ENCODE assay signal across 17 cellular contexts in genomic region chr2:160515120-160515519, GRCh38. TPM values are rescaled to one million over a fixed set of nuclear protein-coding genes. Genes with fewer than 3 reads are reported as not detected.
A peak's percentile ranks its signal among the peaks of the same experiment; 100 is the strongest.
DNase-seq lines count a peak whose midpoint lies in the region; ATAC-seq, FAIRE-seq and TF ChIP-seq lines count a peak whose summit lies in the region.
"Had no signal": no experiment of that assay in that cellular context is flagged by ENCODE, and none has a peak within 500 bp of the region (broad histone marks: within the 10 kb centered on the region; RNA-seq: fewer than 3 reads in every experiment).

No MANE protein-coding gene starts in this region.

- no peak for FAIRE-seq in GM12891 (lab: Jason Lieb, UNC)
- FAIRE-seq: HepG2, HTR-8/SVneo had no signal

- peaks cover 4% of the 10 kb centered on the region; the same call in 1 of the 2 replicates for H3K9me2 ChIP-seq in GM23338 (ENCODE audit: insufficient read depth)
- H3K9me2 ChIP-seq in PC-3 (replicated peaks; ENCODE audit: low read length) = no peaks in the 10 kb centered on the region

- intact Hi-C loops in PC-3 (cut with micrococcal nuclease) = no loop called here

- no TSS peak for BruUV-seq in PC-3 (replicated peaks; lab: Mats Ljungman, UMichigan)

- H3K4me1 Mint-ChIP-seq in activated T-cell treated with anti-CD3 and anti-CD28 coated beads, Interleukin-2, amount 50 U/mL, for 72 hours (ENCODE audit: low read depth) = peaks cover 46% of the 10 kb centered on the region
- H3K4me1 Mint-ChIP-seq in GM23338 (peaks cover 17% of the 10 kb centered on the region), endodermal cell (peaks cover 28% of the 10 kb centered on the region)

- H3K27ac Mint-ChIP-seq in activated T-cell treated with anti-CD3 and anti-CD28 coated beads, Interleukin-2, amount 50 U/mL, for 72 hours = no peak overlapping the region
- no peak overlapping the region; the same call in 1 of the 2 replicates for H3K27ac Mint-ChIP-seq in GM23338
- peak overlapping the region; percentile 3 for H3K27ac Mint-ChIP-seq in endodermal cell

- H3K9me3 Mint-ChIP-seq in activated T-cell treated with anti-CD3 and anti-CD28 coated beads, Interleukin-2, amount 50 U/mL, for 72 hours = peaks cover 0 to 1% of the 10 kb centered on the region in 2 donors
- no peaks in the 10 kb centered on the region for H3K9me3 Mint-ChIP-seq in GM23338
- H3K9me3 Mint-ChIP-seq in endodermal cell = no peaks in the 10 kb centered on the region

- H3K4me3 Mint-ChIP-seq in activated T-cell treated with anti-CD3 and anti-CD28 coated beads, Interleukin-2, amount 50 U/mL, for 72 hours = peak overlapping the region; percentile 15 to 17
- H3K4me3 Mint-ChIP-seq in GM23338 = no peak overlapping the region
- H3K4me3 Mint-ChIP-seq in endodermal cell = no peak overlapping the region

- H3K27ac ChIP-seq in GM23338 (ENCODE audit: low read depth) (no peak overlapping the region), PC-3 (ENCODE audit: low read length) (no peak overlapping the region), endodermal cell (ENCODE audit: low read depth, low read length) (no peak overlapping the region)
- H3K27ac ChIP-seq: BLaER1 treated with 17β-estradiol and CSF1 and Interleukin-3, amounts not matched to agents 10 nM and 100 nM had no signal

- H3K79me2 ChIP-seq in GM23338 (replicated peaks; ENCODE audit: insufficient read depth) = no peaks in the 10 kb centered on the region
- no peaks in the 10 kb centered on the region for H3K79me2 ChIP-seq in PC-3 (ENCODE audit: low read length)

- no peaks in the 10 kb centered on the region for H3F3A ChIP-seq in GM23338 (replicated peaks; ENCODE audit: low read depth)
- no peaks in the 10 kb centered on the region for H3F3A ChIP-seq in PC-3 (ENCODE audit: low read length, unreplicated experiment)

- DNase-seq in activated T-cell treated with anti-CD3 and anti-CD28 coated beads, Interleukin-2, amount 50 U/mL, for 72 hours = no peak
- DNase-seq in activated T-cell treated with anti-CD3 and anti-CD28 coated beads for 4 hours (no peak), GM23338 (ENCODE audit: low spot score) (no peak), PC-3 (no peak), endodermal cell (peak; percentile 66), GM12891 (ENCODE audit: insufficient read length, low spot score) (no peak), NCI-H1694 treated with DMSO at 0.1 percent for 48 hours (lab: John Stamatoyannopoulos, UW) (no peak)
- DNase-seq: ACHN; CD4-positive, CD25-positive, alpha-beta regulatory T cell; DMS53; GF-D8; GOT3 had no signal

- WGBS in endodermal cell (ENCODE audit: insufficient coverage in 1 of 2, insufficient read length in 1 of 2), 2 experiments = 76 to 82% methylated on average over 1 of the region's 1 CpG

- H3K4me2 ChIP-seq in GM23338 (peak overlapping the region; percentile 17; the same call in 1 of the 2 replicates), PC-3 (ENCODE audit: low read length) (no peak overlapping the region)
- H3K4me2 ChIP-seq: BLaER1 treated with 17β-estradiol and CSF1 and Interleukin-3, amounts not matched to agents 10 nM and 100 nM had no signal

- H3K4me3 ChIP-seq in GM23338 (no peak overlapping the region), PC-3 (ENCODE audit: low read length) (no peak overlapping the region), endodermal cell (ENCODE audit: low read length) (no peak overlapping the region)
- H3K4me3 ChIP-seq: BLaER1 treated with 17β-estradiol and CSF1 and Interleukin-3, amounts not matched to agents 10 nM and 100 nM; HAP-1 had no signal

- H3K9me3 ChIP-seq in PC-3 (ENCODE audit: low read length) (no peaks in the 10 kb centered on the region), endodermal cell (ENCODE audit: control insufficient read depth, low read length) (no peaks in the 10 kb centered on the region)
- H3K9me3 ChIP-seq: BLaER1 treated with 17β-estradiol and CSF1 and Interleukin-3, amounts not matched to agents 10 nM and 100 nM; HAP-1 had no signal

- TF ChIP-seq CTCF in GM23338 (conservative IDR thresholded peaks at IDR 0.05; ENCODE audit: low read depth in 2 of 2) = no peak
- no peak for TF ChIP-seq CTCF in PC-3 (conservative IDR thresholded peaks at IDR 0.05; ENCODE audit: low read depth, low read length)
- no peak for TF ChIP-seq CTCF in endodermal cell (conservative IDR thresholded peaks at IDR 0.05)

- H2AFZ ChIP-seq in GM23338 = peak overlapping the region; percentile 91
- H2AFZ ChIP-seq in PC-3 (ENCODE audit: low read length) = peak overlapping the region; percentile 32; the same call in 1 of the 2 replicates

- CTCF ChIA-PET in PC-3 (lab: Charles Lee) = no interaction called here

- H4K20me1 ChIP-seq in GM23338 (replicated peaks; ENCODE audit: insufficient read depth) (no peaks in the 10 kb centered on the region), PC-3 (ENCODE audit: low read length) (no peaks in the 10 kb centered on the region)
- H4K20me1 ChIP-seq: BLaER1 treated with 17β-estradiol and CSF1 and Interleukin-3, amounts not matched to agents 10 nM and 100 nM had no signal

- H3K9ac ChIP-seq in PC-3 (ENCODE audit: low read length) (no peak overlapping the region), endodermal cell (ENCODE audit: extremely low read depth, low read length, poor library complexity, severe bottlenecking) (no peak overlapping the region)
- H3K9ac ChIP-seq: BLaER1 treated with 17β-estradiol and CSF1 and Interleukin-3, amounts not matched to agents 10 nM and 100 nM had no signal

- no peak for ATAC-seq in activated T-cell treated with anti-CD3 and anti-CD28 coated beads, Interleukin-2, amount 50 U/mL, for 72 hours (replicated peaks in 1 of 2)
- ATAC-seq in GM23338 (peak; percentile 44; the same call in 2 of the 3 replicates), PC-3 (no peak), GM19351 (IDR thresholded peaks at IDR 0.05; ENCODE audit: unreplicated experiment) (no peak)
- ATAC-seq: HepG2 had no signal

- no peaks in the 10 kb centered on the region for H3K27me3 ChIP-seq in GM23338 (ENCODE audit: insufficient read depth)
- H3K27me3 ChIP-seq in PC-3 (ENCODE audit: low read length) = no peaks in the 10 kb centered on the region
- no peaks in the 10 kb centered on the region for H3K27me3 ChIP-seq in endodermal cell (ENCODE audit: control insufficient read depth, insufficient read depth, low read length, poor library complexity, severe bottlenecking)
- H3K27me3 ChIP-seq: BLaER1 treated with 17β-estradiol and CSF1 and Interleukin-3, amounts not matched to agents 10 nM and 100 nM had no signal

- no peaks in the 10 kb centered on the region for H3K36me3 ChIP-seq in GM23338 (ENCODE audit: insufficient read depth)
- no peaks in the 10 kb centered on the region for H3K36me3 ChIP-seq in PC-3 (ENCODE audit: low read depth, low read length)
- no peaks in the 10 kb centered on the region for H3K36me3 ChIP-seq in endodermal cell (ENCODE audit: control insufficient read depth, insufficient read depth, low read length)
- H3K36me3 ChIP-seq: BLaER1 treated with 17β-estradiol and CSF1 and Interleukin-3, amounts not matched to agents 10 nM and 100 nM; HAP-1 had no signal

- H3K36me3 Mint-ChIP-seq in activated T-cell treated with anti-CD3 and anti-CD28 coated beads, Interleukin-2, amount 50 U/mL, for 72 hours (ENCODE audit: insufficient read depth in 2 of 2) = peaks cover 0 to 2% of the 10 kb centered on the region in 2 donors
- H3K36me3 Mint-ChIP-seq in GM23338 (ENCODE audit: low read depth) (no peaks in the 10 kb centered on the region), endodermal cell (ENCODE audit: low read depth) (no peaks in the 10 kb centered on the region)
- H3K36me3 Mint-ChIP-seq: CD4-positive, CD25-positive, alpha-beta regulatory T cell had no signal

- POLR2A ChIA-PET in PC-3 (lab: Charles Lee; ENCODE audit: unreplicated experiment) = interaction anchor here (0.9 kb wide), 1 partner anchor 96 kb away, joined by 4 read pairs; no protein-coding TSS in a partner anchor

- H3K4me1 ChIP-seq in GM23338 (ENCODE audit: insufficient read depth) (peaks cover 13% of the 10 kb centered on the region; the same call in 1 of the 2 replicates), PC-3 (ENCODE audit: insufficient read depth, low read length) (0 out of 2 replicates have a peak, but pooled peaks cover 4% of the 10 kb centered on the region), endodermal cell (ENCODE audit: control insufficient read depth, insufficient read depth, low read length) (no peaks in the 10 kb centered on the region)

- TF ChIP-seq POLR2A in GM12891 (IDR thresholded peaks at IDR 0.05; ENCODE audit: low read depth, low read length) = no peak

- peaks cover 6% of the 10 kb centered on the region for H3K27me3 Mint-ChIP-seq in activated T-cell treated with anti-CD3 and anti-CD28 coated beads, Interleukin-2, amount 50 U/mL, for 72 hours (ENCODE audit: low read depth)
- H3K27me3 Mint-ChIP-seq in GM23338 (ENCODE audit: insufficient read depth, low read depth, poor library complexity) = peaks cover 2% of the 10 kb centered on the region
- H3K27me3 Mint-ChIP-seq in endodermal cell (ENCODE audit: insufficient read depth) = no peaks in the 10 kb centered on the region
- H3K27me3 Mint-ChIP-seq: CD4-positive, CD25-positive, alpha-beta regulatory T cell had no signal

TF ChIP-seq in GM23338, 12 proteins besides CTCF, POLR2A, EP300 and RAD21 (continues in another document):
- TF ChIP-seq NANOG (IDR thresholded peaks at IDR 0.05; ENCODE audit: borderline replicate concordance) (no peak), EZH2phosphoT487 (IDR thresholded peaks at IDR 0.05; ENCODE audit: unreplicated experiment) (no peak), JUNB (IDR thresholded peaks at IDR 0.05; ENCODE audit: unreplicated experiment) (no peak), POLR2AphosphoS5 (IDR thresholded peaks at IDR 0.05; ENCODE audit: low read depth) (no peak), ZNF331 (CRISPR knock-in tag; IDR thresholded peaks at IDR 0.05; ENCODE audit: low read depth) (no peak)

TF ChIP-seq in GM12891, 5 proteins besides CTCF, POLR2A, EP300 and RAD21:
- TF ChIP-seq POU2F2 (IDR thresholded peaks at IDR 0.05; ENCODE audit: low read depth, low read length) (no peak), PAX5 (IDR thresholded peaks at IDR 0.05; ENCODE audit: insufficient read depth, low read length, severe bottlenecking) (no peak), SPI1 (IDR thresholded peaks at IDR 0.05; ENCODE audit: low read depth, low read length) (no peak), POLR2AphosphoS5 (IDR thresholded peaks at IDR 0.05; ENCODE audit: low read depth, low read length) (no peak), TAF1 (IDR thresholded peaks at IDR 0.05; ENCODE audit: low read depth, low read length) (no peak)

RNA-seq across cellular contexts. Expression of gene RBMS1, which starts 21.5 kb away (rescaled TPM):
- total RNA-seq in activated T-cell treated with anti-CD3 and anti-CD28 coated beads, Interleukin-2, amount 50 U/mL, for 72 hours = 10 to 100 TPM; 48.4 to 55.1 TPM
- total RNA-seq in GM23338 (2014; rRNA removed; shearing (Covaris generic)) = 47.6 and 55.5 TPM in 2 replicates
- polyA plus RNA-seq in GM23338 (2016; fragmentation: Nextera tagmentation; extraction: Ambion mirVana) = 94.8 and 111 TPM in 2 replicates
- total RNA-seq in PC-3 (2014; rRNA removed) (36.4 and 38.8 TPM in 2 replicates), endodermal cell (100 to 1,000 TPM in 1 of 2 donors, 10 to 100 TPM in 1; 90.7 to 124 TPM)
- 63.0 TPM for polyA plus RNA-seq in endodermal cell (2013, experiment 1 of 2)
- 69.2 TPM for polyA plus RNA-seq in endodermal cell (2013, experiment 2 of 2)
- polyA plus RNA-seq in GM12891 (2012; ENCODE audit: low read depth, missing spikeins) = 0.14 TPM

Comparison
In these comparisons a context has a peak if more than half of its experiments do, and no peak if none do; other contexts are left out.
1. H3K4me3 Mint-ChIP-seq: peak in activated T-cell treated with anti-CD3 and anti-CD28 coated beads, Interleukin-2, amount 50 U/mL, for 72 hours (2 of 2); none in GM23338 (single experiment) and endodermal cell (single experiment).